Comparison of ENCODE assay signal across 11 cellular contexts in the genomic region with DNA sequence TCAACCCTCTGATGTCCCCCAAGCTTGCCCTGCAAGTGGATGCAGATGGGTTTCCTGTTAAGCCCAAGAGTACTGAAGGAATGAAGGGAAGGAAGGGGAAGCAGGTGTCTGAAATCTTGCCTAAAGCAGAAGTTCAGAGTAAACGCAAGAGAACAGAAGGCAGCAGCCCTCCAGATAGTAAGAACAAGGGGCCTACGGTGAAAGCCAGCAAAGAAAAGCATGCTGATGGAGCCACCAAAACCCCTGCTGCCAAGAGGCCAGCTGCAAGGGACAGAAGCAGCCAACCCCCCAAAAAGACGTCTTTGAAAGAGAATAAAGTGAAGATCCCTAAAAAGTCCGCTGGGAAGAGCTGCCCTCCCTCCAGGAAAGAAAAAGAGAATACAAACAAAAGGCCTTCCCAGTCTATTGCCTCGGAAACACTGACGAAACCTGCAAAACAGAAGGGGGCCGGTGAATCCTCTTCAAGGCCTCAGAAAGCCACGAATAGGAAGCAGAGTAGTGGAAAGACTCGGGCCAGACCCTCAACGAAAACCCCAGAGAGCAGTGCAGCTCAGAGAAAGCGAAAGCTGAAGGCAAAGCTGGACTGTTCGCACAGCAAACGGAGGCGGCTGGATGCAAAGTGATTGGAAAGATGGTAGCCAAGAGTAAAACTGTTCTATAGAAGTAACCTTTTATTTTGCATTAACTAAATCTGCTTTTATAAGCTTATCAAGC.
A peak's percentile ranks its signal among the peaks of the same experiment; 100 is the strongest.
DNase-seq lines count a peak whose midpoint lies in the region; ATAC-seq, FAIRE-seq and TF ChIP-seq lines count a peak whose summit lies in the region.
"Had no signal": no experiment of that assay in that cellular context is flagged by ENCODE, and none has a peak within 500 bp of the region (broad histone marks: within the 10 kb centered on the region; RNA-seq: fewer than 3 reads in every experiment).

No MANE protein-coding gene starts in this region.

- H3K9me3 ChIP-seq in astrocyte (ENCODE audit: insufficient read depth, low read depth, low read length) (no peaks in the 10 kb centered on the region), neural progenitor cell (ENCODE audit: low read depth) (no peaks in the 10 kb centered on the region), A673 (ENCODE audit: low read depth, low read length, poor library complexity, severe bottlenecking) (no peaks in the 10 kb centered on the region)
- H3K9me3 ChIP-seq: heart left ventricle had no signal

- peaks cover 10% of the 10 kb centered on the region for H3K4me1 Mint-ChIP-seq in astrocyte (ENCODE audit: low read depth, unreplicated experiment)
- peaks cover 25% of the 10 kb centered on the region for H3K4me1 Mint-ChIP-seq in neural progenitor cell

- CTCF ChIA-PET in A673 (lab: Charles Lee), result no interaction called here

- H3K4me3 ChIP-seq in astrocyte (ENCODE audit: insufficient read depth, low read depth, low read length), result no peak overlapping the region
- peak overlapping the region; percentile 32 for H3K4me3 ChIP-seq in neural progenitor cell
- H3K4me3 ChIP-seq in A673 (ENCODE audit: low read depth, low read length, poor library complexity, severe bottlenecking), result no peak overlapping the region
- H3K4me3 ChIP-seq: cardiac muscle cell had no signal

- POLR2A ChIA-PET in A673 (lab: Charles Lee; ENCODE audit: low non-redundant PET), result interaction anchor here (0.6 kb wide), 1 partner anchor 80 kb away, joined by 6 read pairs; no protein-coding TSS in a partner anchor

- H3K27me3 Mint-ChIP-seq in astrocyte (ENCODE audit: low read depth, unreplicated experiment) (no peaks in the 10 kb centered on the region), neural progenitor cell (ENCODE audit: insufficient read depth, low read depth) (no peaks in the 10 kb centered on the region)

- intact Hi-C loops in A673 (cut with micrococcal nuclease; ENCODE audit: unreplicated experiment), result no loop called here

- TF ChIP-seq CTCF in astrocyte (IDR thresholded peaks at IDR 0.05; ENCODE audit: insufficient read depth, low read depth, low read length) (no peak), neural progenitor cell (IDR thresholded peaks at IDR 0.05) (no peak), A673 (conservative IDR thresholded peaks at IDR 0.05; ENCODE audit: low read depth, low read length) (no peak)

- H3K36me3 Mint-ChIP-seq in astrocyte (ENCODE audit: low read depth, unreplicated experiment) (peaks cover 24% of the 10 kb centered on the region), neural progenitor cell (peaks cover 31% of the 10 kb centered on the region)

- BruUV-seq in A673 (replicated peaks; lab: Mats Ljungman, UMichigan), result no TSS peak

- H3K4me1 ChIP-seq in astrocyte (ENCODE audit: insufficient read depth, low read length), result peaks cover 4% of the 10 kb centered on the region
- peaks cover 32% of the 10 kb centered on the region for H3K4me1 ChIP-seq in neural progenitor cell
- H3K4me1 ChIP-seq in A673 (ENCODE audit: insufficient read depth, low read length, poor library complexity, severe bottlenecking), result no peaks in the 10 kb centered on the region

- H3F3A ChIP-seq in neural progenitor cell (ENCODE audit: low read depth), result peaks cover 30% of the 10 kb centered on the region

- H3K9me3 Mint-ChIP-seq in astrocyte (ENCODE audit: unreplicated experiment) (no peaks in the 10 kb centered on the region), neural progenitor cell (no peaks in the 10 kb centered on the region)

- no peak for FAIRE-seq in astrocyte (lab: Jason Lieb, UNC)

- no peak overlapping the region for H3K27ac ChIP-seq in astrocyte (ENCODE audit: low read depth, low read length)
- H3K27ac ChIP-seq in neural progenitor cell, result peak overlapping the region; percentile 92
- no peak overlapping the region for H3K27ac ChIP-seq in A673 (ENCODE audit: low read depth, low read length, poor library complexity, severe bottlenecking)
- H3K27ac ChIP-seq: cardiac muscle cell, heart left ventricle had no signal

- H3K4me2 ChIP-seq in astrocyte (ENCODE audit: low read length), result peak overlapping the region; percentile 54
- peak overlapping the region; percentile 73 for H3K4me2 ChIP-seq in neural progenitor cell

- H3K4me3 Mint-ChIP-seq in astrocyte (ENCODE audit: unreplicated experiment), result no peak overlapping the region
- peak overlapping the region; percentile 72 for H3K4me3 Mint-ChIP-seq in neural progenitor cell

- H3K79me2 ChIP-seq in astrocyte (ENCODE audit: insufficient read depth, low read length) (no peaks in the 10 kb centered on the region), neural progenitor cell (ENCODE audit: low read depth) (no peaks in the 10 kb centered on the region)

- H4K20me1 ChIP-seq in astrocyte (ENCODE audit: insufficient read depth, low read length) (no peaks in the 10 kb centered on the region), neural progenitor cell (ENCODE audit: low read depth) (peaks cover 12% of the 10 kb centered on the region)

- ATAC-seq in HG02678 (IDR thresholded peaks at IDR 0.05; ENCODE audit: unreplicated experiment), result peak; percentile 92
- ATAC-seq: heart left ventricle had no signal

- H3K27ac Mint-ChIP-seq in astrocyte (ENCODE audit: unreplicated experiment) (no peak overlapping the region), neural progenitor cell (peak overlapping the region; percentile 97)

- H3K27me3 ChIP-seq in astrocyte (ENCODE audit: insufficient read depth, low read length), result no peaks in the 10 kb centered on the region
- H3K27me3 ChIP-seq in neural progenitor cell, result no peaks in the 10 kb centered on the region
- no peaks in the 10 kb centered on the region for H3K27me3 ChIP-seq in A673 (replicated peaks; ENCODE audit: insufficient read depth, low read depth, low read length, poor library complexity)
- H3K27me3 ChIP-seq: cardiac muscle cell, heart left ventricle had no signal

- peaks cover 7% of the 10 kb centered on the region for H3K36me3 ChIP-seq in astrocyte (ENCODE audit: insufficient read depth, low read length)
- peaks cover 7% of the 10 kb centered on the region for H3K36me3 ChIP-seq in neural progenitor cell
- peaks cover 7% of the 10 kb centered on the region for H3K36me3 ChIP-seq in A673 (ENCODE audit: insufficient read depth, low read length, poor library complexity, severe bottlenecking)

- peak; percentile 7 for DNase-seq in GM03348 (ENCODE audit: low spot score)
- no peak for DNase-seq in astrocyte (ENCODE audit: low read depth)
- DNase-seq in neural progenitor cell (ENCODE audit: low spot score), result peak; percentile 83
- no peak for DNase-seq in AG08395 (ENCODE audit: low spot score)
- no peak for DNase-seq in epidermal melanocyte (ENCODE audit: insufficient read length, low spot score)
- no peak for DNase-seq in A673 (ENCODE audit: low spot score)
- DNase-seq in DMS53 (lab: John Stamatoyannopoulos, UW), result no peak
- DNase-seq: heart left ventricle, SHP77 had no signal

- H3K9ac ChIP-seq in astrocyte (ENCODE audit: low read length) (no peak overlapping the region), neural progenitor cell (no peak overlapping the region)

- H2AFZ ChIP-seq in astrocyte (ENCODE audit: low read depth, low read length) (no peak overlapping the region), neural progenitor cell (replicated peaks) (no peak overlapping the region)

Comparison
In these comparisons a context has a peak if more than half of its experiments do, and no peak if none do; other contexts are left out.
1. DNase-seq: peak in GM03348 (single experiment) and neural progenitor cell (single experiment); none in astrocyte (single experiment), AG08395 (single experiment), epidermal melanocyte (single experiment), A673 (single experiment) and DMS53 (single experiment).